In the genomic region with DNA sequence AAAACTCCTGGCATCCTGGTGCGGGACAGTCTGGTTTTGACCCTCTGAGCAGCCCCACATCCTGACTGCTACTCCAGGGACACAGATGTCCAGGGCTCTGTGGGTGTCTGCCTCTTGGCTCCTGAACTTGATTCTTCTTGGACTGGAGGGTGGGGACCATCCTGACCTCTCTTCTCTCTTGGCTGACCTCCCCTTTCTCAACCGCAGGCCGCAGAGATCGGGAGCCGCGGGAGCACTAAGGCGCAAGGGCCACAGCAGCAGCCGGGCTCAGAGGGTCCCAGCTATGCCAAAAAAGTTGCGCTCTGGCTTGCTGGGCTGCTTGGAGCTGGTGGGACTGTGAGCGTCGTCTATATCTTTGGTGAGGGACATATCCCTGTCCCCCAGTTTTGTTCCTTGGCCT, we compare ENCODE assay signal across 10 cellular contexts. TPM values are rescaled to one million over a fixed set of nuclear protein-coding genes. Genes with fewer than 3 reads are reported as not detected.
DNase-seq lines count a peak whose midpoint lies in the region; ATAC-seq and TF ChIP-seq lines count a peak whose summit lies in the region.
"Had no signal": no experiment of that assay in that cellular context is flagged by ENCODE, and none has a peak within 500 bp of the region (broad histone marks: within the 10 kb centered on the region; RNA-seq: fewer than 3 reads in every experiment).

No MANE protein-coding gene starts in this region.

- no peak overlapping the region for H2AFZ ChIP-seq in Loucy (ENCODE audit: low read length)

- no peaks in the 10 kb centered on the region for H3K27me3 ChIP-seq in BE2C
- no peaks in the 10 kb centered on the region for H3K27me3 ChIP-seq in Loucy (ENCODE audit: insufficient read depth, low read length, poor library complexity, severe bottlenecking)
- no peaks in the 10 kb centered on the region for H3K27me3 ChIP-seq in duodenal mucosa (ENCODE audit: control insufficient read depth in 1 of 2, insufficient read depth in 2 of 2, low read length in 2 of 2)

- H3K4me2 ChIP-seq in Loucy (ENCODE audit: low read depth, low read length, poor library complexity, severe bottlenecking): peak overlapping the region; percentile 99

- no peaks in the 10 kb centered on the region for H3K9me3 Mint-ChIP-seq in natural killer cell treated with Interleukin-12 subunit alpha and Interleukin-12 subunit beta and Interleukin-15 and Interleukin-18, amount 100 ng/mL, for 72 hours

- H3K4me1 Mint-ChIP-seq in natural killer cell treated with Interleukin-12 subunit alpha and Interleukin-12 subunit beta and Interleukin-15 and Interleukin-18, amount 100 ng/mL, for 72 hours (ENCODE audit: low read depth in 2 of 2): peaks cover 23 to 24% of the 10 kb centered on the region in 2 donors

- no peaks in the 10 kb centered on the region for H3F3A ChIP-seq in Loucy (ENCODE audit: low read depth)

- H3K4me3 ChIP-seq in BE2C (ENCODE audit: low read depth, low read length) (peak overlapping the region; percentile 80), Loucy (ENCODE audit: low read length, poor library complexity, severe bottlenecking) (peak overlapping the region; percentile 92), duodenal mucosa (ENCODE audit: low read depth in 1 of 2, low read length in 2 of 2) (peak overlapping the region; percentile 98)

- H3K9me2 ChIP-seq in Loucy (replicated peaks; ENCODE audit: low read depth, low read length): no peaks in the 10 kb centered on the region

- H3K4me1 ChIP-seq in BE2C (peaks cover 4% of the 10 kb centered on the region; the same call in 1 of the 2 replicates), Loucy (ENCODE audit: insufficient read depth, low read length, poor library complexity, severe bottlenecking) (no peaks in the 10 kb centered on the region), duodenal mucosa (ENCODE audit: control insufficient read depth in 1 of 2, insufficient read depth in 2 of 2, low read length in 2 of 2) (peaks cover 10 to 17% of the 10 kb centered on the region in 2 donors)

- H3K79me2 ChIP-seq in Loucy (ENCODE audit: insufficient read depth, low read length): peaks cover 21% of the 10 kb centered on the region

- H3K27ac Mint-ChIP-seq in natural killer cell treated with Interleukin-12 subunit alpha and Interleukin-12 subunit beta and Interleukin-15 and Interleukin-18, amount 100 ng/mL, for 72 hours: peak overlapping the region; percentile 76 to 95

- H3K9ac ChIP-seq in Loucy (ENCODE audit: low read depth, low read length, poor library complexity, severe bottlenecking) (peak overlapping the region; percentile 92), duodenal mucosa (ENCODE audit: low read depth in 1 of 2, low read length in 2 of 2) (peak overlapping the region; percentile 97 to 98)

- no peak overlapping the region for H3K27ac ChIP-seq in duodenal mucosa (ENCODE audit: low read depth, low read length)

- no peaks in the 10 kb centered on the region for H3K27me3 Mint-ChIP-seq in natural killer cell treated with Interleukin-12 subunit alpha and Interleukin-12 subunit beta and Interleukin-15 and Interleukin-18, amount 100 ng/mL, for 72 hours

- no peak for DNase-seq in BE2C
- DNase-seq in natural killer cell treated with Interleukin-12 subunit alpha and Interleukin-12 subunit beta and Interleukin-15 and Interleukin-18, amount 100 ng/mL, for 72 hours (ENCODE audit: low spot score): no peak
- DNase-seq in GM20000 (ENCODE audit: low spot score): no peak
- no peak for DNase-seq in NCI-H446 treated with DMSO at 0.1 percent for 48 hours (lab: John Stamatoyannopoulos, UW)
- no peak for DNase-seq in SHP77 treated with DMSO at 0.1 percent for 48 hours (lab: John Stamatoyannopoulos, UW)

- peaks cover 1% of the 10 kb centered on the region for H3K36me3 Mint-ChIP-seq in natural killer cell treated with Interleukin-12 subunit alpha and Interleukin-12 subunit beta and Interleukin-15 and Interleukin-18, amount 100 ng/mL, for 72 hours

- H3K9me3 ChIP-seq in BE2C: no peaks in the 10 kb centered on the region
- no peaks in the 10 kb centered on the region for H3K9me3 ChIP-seq in Loucy (ENCODE audit: insufficient read depth, low read depth, low read length)
- H3K9me3 ChIP-seq in duodenal mucosa (ENCODE audit: control insufficient read depth in 1 of 2, low read length in 2 of 2): no peaks in the 10 kb centered on the region

- TF ChIP-seq CTCF in BE2C (IDR thresholded peaks at IDR 0.05; ENCODE audit: low read depth, low read length): no peak
- TF ChIP-seq CTCF in Loucy (conservative IDR thresholded peaks at IDR 0.05; ENCODE audit: low read length): no peak
- no peak for TF ChIP-seq CTCF in GM20000 (IDR thresholded peaks at IDR 0.05; ENCODE audit: extremely low read depth, missing control alignments)

- H3K36me3 ChIP-seq in BE2C: peaks cover 24% of the 10 kb centered on the region
- peaks cover 12% of the 10 kb centered on the region; the same call in 1 of the 2 replicates for H3K36me3 ChIP-seq in Loucy (ENCODE audit: insufficient read depth, low read length)
- peaks cover 7 to 14% of the 10 kb centered on the region in 2 donors for H3K36me3 ChIP-seq in duodenal mucosa (ENCODE audit: control insufficient read depth in 1 of 2, insufficient read depth in 2 of 2, low read length in 2 of 2)

- peak overlapping the region; percentile 92 for H3K4me3 Mint-ChIP-seq in natural killer cell treated with Interleukin-12 subunit alpha and Interleukin-12 subunit beta and Interleukin-15 and Interleukin-18, amount 100 ng/mL, for 72 hours

- ATAC-seq in natural killer cell treated with Interleukin-12 subunit alpha and Interleukin-12 subunit beta and Interleukin-15 and Interleukin-18, amount 100 ng/mL, for 72 hours: no peak
- no peak for ATAC-seq in GM21529 (IDR thresholded peaks at IDR 0.05; ENCODE audit: unreplicated experiment)

- H4K20me1 ChIP-seq in Loucy (ENCODE audit: insufficient read depth, low read length, poor library complexity, severe bottlenecking): peaks cover 11% of the 10 kb centered on the region

RNA-seq across cellular contexts. Expression of gene TIMM50, which starts 1.0 kb away (rescaled TPM):
- polyA plus RNA-seq in BE2C (2012; ENCODE audit: insufficient read depth, insufficient read length, low read depth): 229 TPM
- total RNA-seq in natural killer cell treated with Interleukin-12 subunit alpha and Interleukin-12 subunit beta and Interleukin-15 and Interleukin-18, amount 100 ng/mL, for 72 hours: 100 to 1,000 TPM in 1 of 2 donors, 10 to 100 TPM in 1; 74.0 to 133 TPM

RNA-seq across cellular contexts. Expression of gene DLL3, which starts 17.1 kb away (rescaled TPM):
- 41.5 TPM for polyA plus RNA-seq in BE2C (2012; ENCODE audit: insufficient read depth, insufficient read length, low read depth)
- total RNA-seq in natural killer cell treated with Interleukin-12 subunit alpha and Interleukin-12 subunit beta and Interleukin-15 and Interleukin-18, amount 100 ng/mL, for 72 hours: under 1 TPM; 0.21 to 0.92 TPM
- polyA plus RNA-seq: adipose tissue had no signal

RNA-seq across cellular contexts. Expression of gene SELENOV, which starts 33.3 kb away (rescaled TPM):
- not detected for polyA plus RNA-seq in BE2C (2012; ENCODE audit: insufficient read depth, insufficient read length, low read depth)
- not detected for total RNA-seq in natural killer cell treated with Interleukin-12 subunit alpha and Interleukin-12 subunit beta and Interleukin-15 and Interleukin-18, amount 100 ng/mL, for 72 hours
- total RNA-seq: M059J had no signal
- polyA plus RNA-seq: adipose tissue had no signal

RNA-seq across cellular contexts. Expression of gene SUPT5H, which starts 36.3 kb away (rescaled TPM):
- polyA plus RNA-seq in BE2C (2012; ENCODE audit: insufficient read depth, insufficient read length, low read depth): 272 TPM
- total RNA-seq in natural killer cell treated with Interleukin-12 subunit alpha and Interleukin-12 subunit beta and Interleukin-15 and Interleukin-18, amount 100 ng/mL, for 72 hours: 100 to 1,000 TPM; 164 to 192 TPM

RNA-seq across cellular contexts. Expression of gene RPS16, which starts 45.9 kb away (rescaled TPM):
- polyA plus RNA-seq in BE2C (2012; ENCODE audit: insufficient read depth, insufficient read length, low read depth): 3,669 TPM
- total RNA-seq in natural killer cell treated with Interleukin-12 subunit alpha and Interleukin-12 subunit beta and Interleukin-15 and Interleukin-18, amount 100 ng/mL, for 72 hours: 1,000 to 10,000 TPM; 1,544 to 1,854 TPM
